In genomic region chr5:3342271-3343100, GRCh38 we compare ENCODE assay signal across 17 cellular contexts.
"Had no signal": no experiment of that assay in that cellular context is flagged by ENCODE, and none has a peak within 500 bp of the region (broad histone marks: within the 10 kb centered on the region; RNA-seq: fewer than 3 reads in every experiment).

No MANE protein-coding gene starts in this region.

- H3K9me3 ChIP-seq: lower lobe of right lung, prostate gland, right atrium auricular region, suprapubic skin, transverse colon, upper lobe of right lung, vagina had no signal

- H3K9ac ChIP-seq: parathyroid adenoma had no signal

- H3K27ac ChIP-seq: dorsolateral prefrontal cortex, lower lobe of right lung, parathyroid adenoma, prostate gland, right atrium auricular region, suprapubic skin, transverse colon, upper lobe of right lung, vagina had no signal

- H3K27me3 Mint-ChIP-seq: stimulated activated memory B cell treated with anti-CD40 and anti-IgM and Interleukin-4, amounts not matched to agents 10 μg/mL and 1 μg/mL and 100 μg/mL, for 72 hours; stimulated activated naive CD8-positive, alpha-beta T cell treated with anti-CD3 and anti-CD28 coated beads, Interleukin-15, Interleukin-2, amounts not matched to agents 100 ng/mL and 50 ng/mL, for 24 hours had no signal

- H2AFZ ChIP-seq: parathyroid adenoma had no signal

- H3K27me3 ChIP-seq: right atrium auricular region, suprapubic skin, transverse colon, upper lobe of right lung, vagina had no signal

- H3K36me3 ChIP-seq: lower lobe of right lung, prostate gland, right atrium auricular region, suprapubic skin, transverse colon, upper lobe of right lung, vagina had no signal

- H3K4me3 Mint-ChIP-seq: natural killer cell; stimulated activated memory B cell treated with anti-CD40 and anti-IgM and Interleukin-4, amounts not matched to agents 10 μg/mL and 1 μg/mL and 100 μg/mL, for 72 hours; stimulated activated naive CD8-positive, alpha-beta T cell treated with anti-CD3 and anti-CD28 coated beads, Interleukin-15, Interleukin-2, amounts not matched to agents 100 ng/mL and 50 ng/mL, for 24 hours had no signal

- H3K9me3 Mint-ChIP-seq: natural killer cell had no signal

- H3K4me1 ChIP-seq: lower lobe of right lung, parathyroid adenoma, prostate gland, right atrium auricular region, transverse colon, upper lobe of right lung, vagina had no signal

- H3K4me3 ChIP-seq: dorsolateral prefrontal cortex, lower lobe of right lung, prostate gland, right atrium auricular region, suprapubic skin, transverse colon, upper lobe of right lung, vagina had no signal

- H3K4me1 Mint-ChIP-seq: natural killer cell; stimulated activated memory B cell treated with anti-CD40 and anti-IgM and Interleukin-4, amounts not matched to agents 10 μg/mL and 1 μg/mL and 100 μg/mL, for 72 hours had no signal

- H3K36me3 Mint-ChIP-seq: natural killer cell; stimulated activated memory B cell treated with anti-CD40 and anti-IgM and Interleukin-4, amounts not matched to agents 10 μg/mL and 1 μg/mL and 100 μg/mL, for 72 hours had no signal

- ATAC-seq: left ventricle myocardium superior; lower lobe of right lung; natural killer cell; sciatic nerve; stimulated activated memory B cell treated with anti-CD40 and anti-IgM and Interleukin-4, amounts not matched to agents 10 μg/mL and 1 μg/mL and 100 μg/mL, for 72 hours; upper lobe of right lung had no signal

- H3K79me2 ChIP-seq: parathyroid adenoma had no signal

- H3K27ac Mint-ChIP-seq: natural killer cell; stimulated activated memory B cell treated with anti-CD40 and anti-IgM and Interleukin-4, amounts not matched to agents 10 μg/mL and 1 μg/mL and 100 μg/mL, for 72 hours; stimulated activated naive CD8-positive, alpha-beta T cell treated with anti-CD3 and anti-CD28 coated beads, Interleukin-15, Interleukin-2, amounts not matched to agents 100 ng/mL and 50 ng/mL, for 24 hours had no signal

- DNase-seq: cortex of kidney; dorsolateral prefrontal cortex; effector CD4-positive, alpha-beta T cell; left ventricle myocardium superior; lower lobe of right lung; natural killer cell; stimulated activated CD4-positive, alpha-beta T cell treated with anti-CD3 and anti-CD28 coated beads, Interleukin-4, amount 100 ng/mL, for 4 hours; transverse colon; upper lobe of right lung had no signal
